1 cellular context compared by ENCODE assay signal in genomic region chr12:645563-646071, GRCh38.
TF ChIP-seq lines count a peak whose summit lies in the region.

No MANE protein-coding gene starts in this region.

TF ChIP-seq in endothelial cell of umbilical vein, 7 proteins besides CTCF, POLR2A, EP300 and RAD21 (continued from another document):
- TF ChIP-seq MAX (IDR thresholded peaks at IDR 0.05; ENCODE audit: insufficient read depth, insufficient read length), result no peak
